Comparison of ENCODE assay signal across 14 cellular contexts in genomic region chr17:4588391-4588790, GRCh38. TPM values are rescaled to one million over a fixed set of nuclear protein-coding genes. Genes with fewer than 3 reads are reported as not detected.
"Had no signal": no experiment of that assay in that cellular context is flagged by ENCODE, and none has a peak within 500 bp of the region (broad histone marks: within the 10 kb centered on the region; RNA-seq: fewer than 3 reads in every experiment).

No MANE protein-coding gene starts in this region.

- H3K27ac ChIP-seq: pancreas had no signal

- H3K4me3 Mint-ChIP-seq: activated naive CD8-positive, alpha-beta T cell treated with anti-CD3 and anti-CD28 coated beads, Interleukin-2, amount 10 ng/mL, durations not matched to agents 7 days and 5 days; nephron progenitor cell; T-helper 2 cell treated with Interferon-gamma antibody and Interleukin-4, amounts not matched to agents 5 μg/mL and 100 μg/mL, for 36 hours had no signal

- H3K9me3 ChIP-seq: pancreas had no signal

- H3K4me3 ChIP-seq: lung, pancreas had no signal

- H3K36me3 ChIP-seq: pancreas had no signal

- ATAC-seq: pancreas had no signal

- H3K36me3 Mint-ChIP-seq: activated naive CD8-positive, alpha-beta T cell treated with anti-CD3 and anti-CD28 coated beads, Interleukin-2, amount 10 ng/mL, durations not matched to agents 7 days and 5 days had no signal

- DNase-seq: activated CD4-positive, alpha-beta T cell treated with anti-CD3 and anti-CD28 coated beads for 1 hour; activated CD4-positive, alpha-beta T cell treated with anti-CD3 and anti-CD28 coated beads, Interleukin-2, amount 50 U/mL, for 48 hours; activated gamma-delta T cell treated with Interleukin-2 at 50 U/mL for 16 hours; activated naive CD8-positive, alpha-beta T cell treated with anti-CD3 and anti-CD28 coated beads, Interleukin-2, amount 10 ng/mL, durations not matched to agents 7 days and 5 days; activated T-cell treated with anti-CD3 and anti-CD28 coated beads, Interleukin-2, amount 50 U/mL, for 48 hours; foreskin melanocyte; kidney glomerular epithelial cell; nephron progenitor cell; small intestine had no signal

- H3K27ac Mint-ChIP-seq: activated naive CD8-positive, alpha-beta T cell treated with anti-CD3 and anti-CD28 coated beads, Interleukin-2, amount 10 ng/mL, durations not matched to agents 7 days and 5 days; nephron progenitor cell; T-helper 2 cell treated with Interferon-gamma antibody and Interleukin-4, amounts not matched to agents 5 μg/mL and 100 μg/mL, for 36 hours had no signal

- H3K9me3 Mint-ChIP-seq: activated naive CD8-positive, alpha-beta T cell treated with anti-CD3 and anti-CD28 coated beads, Interleukin-2, amount 10 ng/mL, durations not matched to agents 7 days and 5 days; nephron progenitor cell; T-helper 2 cell treated with Interferon-gamma antibody and Interleukin-4, amounts not matched to agents 5 μg/mL and 100 μg/mL, for 36 hours had no signal

RNA-seq across cellular contexts. Expression of gene SMTNL2, which starts 4.1 kb away (rescaled TPM):
- total RNA-seq: activated naive CD8-positive, alpha-beta T cell treated with anti-CD3 and anti-CD28 coated beads, Interleukin-2, amount 10 ng/mL, durations not matched to agents 7 days and 5 days had no signal

RNA-seq across cellular contexts. Expression of gene GGT6, which starts 28.0 kb away (rescaled TPM):
- total RNA-seq: activated naive CD8-positive, alpha-beta T cell treated with anti-CD3 and anti-CD28 coated beads, Interleukin-2, amount 10 ng/mL, durations not matched to agents 7 days and 5 days; astrocyte had no signal

RNA-seq across cellular contexts. Expression of gene ALOX15, which starts 53.1 kb away (rescaled TPM):
- total RNA-seq: activated naive CD8-positive, alpha-beta T cell treated with anti-CD3 and anti-CD28 coated beads, Interleukin-2, amount 10 ng/mL, durations not matched to agents 7 days and 5 days; pancreas; renal cortical epithelial cell had no signal
